1 cellular context compared by ENCODE assay signal in the genomic region with DNA sequence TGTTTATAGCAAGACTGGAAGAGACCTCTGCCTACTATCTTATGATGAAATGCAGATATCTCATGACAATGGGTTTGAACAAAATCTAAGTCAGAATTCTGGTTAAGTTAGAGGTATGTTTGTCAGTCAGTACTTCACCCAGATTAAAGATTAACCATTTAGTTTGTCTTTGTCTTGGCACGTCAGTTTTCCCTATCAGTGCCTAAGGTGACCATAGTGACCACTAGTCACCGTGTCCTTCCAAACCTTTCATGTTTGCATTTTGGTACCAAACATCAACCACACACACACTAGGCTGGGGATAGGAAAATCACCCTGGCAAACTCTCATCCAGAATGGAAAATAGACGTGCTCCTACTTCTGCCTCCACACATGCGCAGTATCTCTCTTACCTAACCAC.
TF ChIP-seq lines count a peak whose summit lies in the region.

No MANE protein-coding gene starts in this region.

TF ChIP-seq in GM23338, 12 proteins besides CTCF, POLR2A, EP300 and RAD21 (continued from another document):
- TF ChIP-seq, protein P1, sequence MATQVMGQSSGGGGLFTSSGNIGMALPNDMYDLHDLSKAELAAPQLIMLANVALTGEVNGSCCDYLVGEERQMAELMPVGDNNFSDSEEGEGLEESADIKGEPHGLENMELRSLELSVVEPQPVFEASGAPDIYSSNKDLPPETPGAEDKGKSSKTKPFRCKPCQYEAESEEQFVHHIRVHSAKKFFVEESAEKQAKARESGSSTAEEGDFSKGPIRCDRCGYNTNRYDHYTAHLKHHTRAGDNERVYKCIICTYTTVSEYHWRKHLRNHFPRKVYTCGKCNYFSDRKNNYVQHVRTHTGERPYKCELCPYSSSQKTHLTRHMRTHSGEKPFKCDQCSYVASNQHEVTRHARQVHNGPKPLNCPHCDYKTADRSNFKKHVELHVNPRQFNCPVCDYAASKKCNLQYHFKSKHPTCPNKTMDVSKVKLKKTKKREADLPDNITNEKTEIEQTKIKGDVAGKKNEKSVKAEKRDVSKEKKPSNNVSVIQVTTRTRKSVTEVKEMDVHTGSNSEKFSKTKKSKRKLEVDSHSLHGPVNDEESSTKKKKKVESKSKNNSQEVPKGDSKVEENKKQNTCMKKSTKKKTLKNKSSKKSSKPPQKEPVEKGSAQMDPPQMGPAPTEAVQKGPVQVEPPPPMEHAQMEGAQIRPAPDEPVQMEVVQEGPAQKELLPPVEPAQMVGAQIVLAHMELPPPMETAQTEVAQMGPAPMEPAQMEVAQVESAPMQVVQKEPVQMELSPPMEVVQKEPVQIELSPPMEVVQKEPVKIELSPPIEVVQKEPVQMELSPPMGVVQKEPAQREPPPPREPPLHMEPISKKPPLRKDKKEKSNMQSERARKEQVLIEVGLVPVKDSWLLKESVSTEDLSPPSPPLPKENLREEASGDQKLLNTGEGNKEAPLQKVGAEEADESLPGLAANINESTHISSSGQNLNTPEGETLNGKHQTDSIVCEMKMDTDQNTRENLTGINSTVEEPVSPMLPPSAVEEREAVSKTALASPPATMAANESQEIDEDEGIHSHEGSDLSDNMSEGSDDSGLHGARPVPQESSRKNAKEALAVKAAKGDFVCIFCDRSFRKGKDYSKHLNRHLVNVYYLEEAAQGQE (IDR thresholded peaks at IDR 0.05; ENCODE audit: unreplicated experiment) = no peak
- TF ChIP-seq ZNF114 (CRISPR knock-in tag; IDR thresholded peaks at IDR 0.05) = no peak
- TF ChIP-seq NANOG (IDR thresholded peaks at IDR 0.05; ENCODE audit: borderline replicate concordance) = no peak
- TF ChIP-seq, protein P2, sequence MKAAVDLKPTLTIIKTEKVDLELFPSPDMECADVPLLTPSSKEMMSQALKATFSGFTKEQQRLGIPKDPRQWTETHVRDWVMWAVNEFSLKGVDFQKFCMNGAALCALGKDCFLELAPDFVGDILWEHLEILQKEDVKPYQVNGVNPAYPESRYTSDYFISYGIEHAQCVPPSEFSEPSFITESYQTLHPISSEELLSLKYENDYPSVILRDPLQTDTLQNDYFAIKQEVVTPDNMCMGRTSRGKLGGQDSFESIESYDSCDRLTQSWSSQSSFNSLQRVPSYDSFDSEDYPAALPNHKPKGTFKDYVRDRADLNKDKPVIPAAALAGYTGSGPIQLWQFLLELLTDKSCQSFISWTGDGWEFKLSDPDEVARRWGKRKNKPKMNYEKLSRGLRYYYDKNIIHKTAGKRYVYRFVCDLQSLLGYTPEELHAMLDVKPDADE (IDR thresholded peaks at IDR 0.05) = no peak
- TF ChIP-seq POLR2AphosphoS5 (IDR thresholded peaks at IDR 0.05; ENCODE audit: low read depth) = no peak
- no peak for TF ChIP-seq ZNF331 (CRISPR knock-in tag; IDR thresholded peaks at IDR 0.05; ENCODE audit: low read depth)
- no peak for TF ChIP-seq EZH2phosphoT487 (IDR thresholded peaks at IDR 0.05; ENCODE audit: unreplicated experiment)
- TF ChIP-seq, protein P3, sequence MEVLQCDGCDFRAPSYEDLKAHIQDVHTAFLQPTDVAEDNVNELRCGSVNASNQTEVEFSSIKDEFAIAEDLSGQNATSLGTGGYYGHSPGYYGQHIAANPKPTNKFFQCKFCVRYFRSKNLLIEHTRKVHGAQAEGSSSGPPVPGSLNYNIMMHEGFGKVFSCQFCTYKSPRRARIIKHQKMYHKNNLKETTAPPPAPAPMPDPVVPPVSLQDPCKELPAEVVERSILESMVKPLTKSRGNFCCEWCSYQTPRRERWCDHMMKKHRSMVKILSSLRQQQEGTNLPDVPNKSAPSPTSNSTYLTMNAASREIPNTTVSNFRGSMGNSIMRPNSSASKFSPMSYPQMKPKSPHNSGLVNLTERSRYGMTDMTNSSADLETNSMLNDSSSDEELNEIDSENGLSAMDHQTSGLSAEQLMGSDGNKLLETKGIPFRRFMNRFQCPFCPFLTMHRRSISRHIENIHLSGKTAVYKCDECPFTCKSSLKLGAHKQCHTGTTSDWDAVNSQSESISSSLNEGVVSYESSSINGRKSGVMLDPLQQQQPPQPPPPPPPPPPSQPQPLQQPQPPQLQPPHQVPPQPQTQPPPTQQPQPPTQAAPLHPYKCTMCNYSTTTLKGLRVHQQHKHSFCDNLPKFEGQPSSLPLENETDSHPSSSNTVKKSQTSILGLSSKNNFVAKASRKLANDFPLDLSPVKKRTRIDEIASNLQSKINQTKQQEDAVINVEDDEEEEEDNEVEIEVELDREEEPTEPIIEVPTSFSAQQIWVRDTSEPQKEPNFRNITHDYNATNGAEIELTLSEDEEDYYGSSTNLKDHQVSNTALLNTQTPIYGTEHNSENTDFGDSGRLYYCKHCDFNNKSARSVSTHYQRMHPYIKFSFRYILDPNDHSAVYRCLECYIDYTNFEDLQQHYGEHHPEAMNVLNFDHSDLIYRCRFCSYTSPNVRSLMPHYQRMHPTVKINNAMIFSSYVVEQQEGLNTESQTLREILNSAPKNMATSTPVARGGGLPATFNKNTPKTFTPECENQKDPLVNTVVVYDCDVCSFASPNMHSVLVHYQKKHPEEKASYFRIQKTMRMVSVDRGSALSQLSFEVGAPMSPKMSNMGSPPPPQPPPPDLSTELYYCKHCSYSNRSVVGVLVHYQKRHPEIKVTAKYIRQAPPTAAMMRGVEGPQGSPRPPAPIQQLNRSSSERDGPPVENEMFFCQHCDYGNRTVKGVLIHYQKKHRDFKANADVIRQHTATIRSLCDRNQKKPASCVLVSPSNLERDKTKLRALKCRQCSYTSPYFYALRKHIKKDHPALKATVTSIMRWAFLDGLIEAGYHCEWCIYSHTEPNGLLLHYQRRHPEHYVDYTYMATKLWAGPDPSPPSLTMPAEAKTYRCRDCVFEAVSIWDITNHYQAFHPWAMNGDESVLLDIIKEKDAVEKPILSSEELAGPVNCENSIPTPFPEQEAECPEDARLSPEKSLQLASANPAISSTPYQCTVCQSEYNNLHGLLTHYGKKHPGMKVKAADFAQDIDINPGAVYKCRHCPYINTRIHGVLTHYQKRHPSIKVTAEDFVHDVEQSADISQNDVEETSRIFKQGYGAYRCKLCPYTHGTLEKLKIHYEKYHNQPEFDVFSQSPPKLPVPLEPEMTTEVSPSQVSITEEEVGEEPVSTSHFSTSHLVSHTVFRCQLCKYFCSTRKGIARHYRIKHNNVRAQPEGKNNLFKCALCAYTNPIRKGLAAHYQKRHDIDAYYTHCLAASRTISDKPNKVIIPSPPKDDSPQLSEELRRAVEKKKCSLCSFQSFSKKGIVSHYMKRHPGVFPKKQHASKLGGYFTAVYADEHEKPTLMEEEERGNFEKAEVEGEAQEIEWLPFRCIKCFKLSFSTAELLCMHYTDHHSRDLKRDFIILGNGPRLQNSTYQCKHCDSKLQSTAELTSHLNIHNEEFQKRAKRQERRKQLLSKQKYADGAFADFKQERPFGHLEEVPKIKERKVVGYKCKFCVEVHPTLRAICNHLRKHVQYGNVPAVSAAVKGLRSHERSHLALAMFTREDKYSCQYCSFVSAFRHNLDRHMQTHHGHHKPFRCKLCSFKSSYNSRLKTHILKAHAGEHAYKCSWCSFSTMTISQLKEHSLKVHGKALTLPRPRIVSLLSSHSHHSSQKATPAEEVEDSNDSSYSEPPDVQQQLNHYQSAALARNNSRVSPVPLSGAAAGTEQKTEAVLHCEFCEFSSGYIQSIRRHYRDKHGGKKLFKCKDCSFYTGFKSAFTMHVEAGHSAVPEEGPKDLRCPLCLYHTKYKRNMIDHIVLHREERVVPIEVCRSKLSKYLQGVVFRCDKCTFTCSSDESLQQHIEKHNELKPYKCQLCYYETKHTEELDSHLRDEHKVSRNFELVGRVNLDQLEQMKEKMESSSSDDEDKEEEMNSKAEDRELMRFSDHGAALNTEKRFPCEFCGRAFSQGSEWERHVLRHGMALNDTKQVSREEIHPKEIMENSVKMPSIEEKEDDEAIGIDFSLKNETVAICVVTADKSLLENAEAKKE (CRISPR knock-in tag; IDR thresholded peaks at IDR 0.05) = no peak
- TF ChIP-seq CREB1 (CRISPR knock-in tag; IDR thresholded peaks at IDR 0.05; ENCODE audit: low read depth) = no peak
- no peak for TF ChIP-seq JUNB (IDR thresholded peaks at IDR 0.05; ENCODE audit: unreplicated experiment)
TF ChIP-seq in GM23338: peak in this region for 0.
